ENCODE assay signal across 27 cellular contexts in the genomic region with DNA sequence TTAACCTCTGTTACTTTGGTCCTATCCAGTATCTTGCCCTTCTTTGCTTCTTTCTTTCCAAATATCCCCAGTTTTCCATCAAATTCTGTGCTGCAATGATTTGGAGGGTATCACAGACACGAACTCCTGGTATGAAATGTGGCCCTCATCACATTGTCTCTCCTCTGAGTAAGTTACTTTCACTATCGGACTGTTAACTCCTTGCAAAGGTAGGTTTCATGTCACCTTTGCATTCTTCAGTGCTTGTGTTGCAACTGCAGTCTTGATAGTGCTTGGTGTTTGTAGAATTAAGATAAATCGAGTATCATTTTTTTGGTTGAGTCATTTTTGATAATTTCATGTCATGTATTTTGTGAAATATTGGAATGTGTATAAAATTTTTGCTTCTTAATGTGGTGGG.
"Had no signal": no experiment of that assay in that cellular context is flagged by ENCODE, and none has a peak within 500 bp of the region (broad histone marks: within the 10 kb centered on the region; RNA-seq: fewer than 3 reads in every experiment).

No MANE protein-coding gene starts in this region.

- H3K4me1 Mint-ChIP-seq: activated naive CD4-positive, alpha-beta T cell treated with anti-CD3 and anti-CD28 coated beads, Interleukin-2, amount 10 ng/mL, durations not matched to agents 7 days and 5 days; brain; naive thymus-derived CD4-positive, alpha-beta T cell; stimulated activated effector memory CD8-positive, alpha-beta T cell treated with anti-CD3 and anti-CD28 coated beads, Interleukin-12 subunit alpha, Interleukin-12 subunit beta, amount 100 ng/mL, for 72 hours; WTC11 had no signal

- H3K4me3 ChIP-seq: ascending aorta, cardiac muscle cell, heart right ventricle, ovary, prostate gland, skin epidermis, thoracic aorta, upper lobe of left lung had no signal

- FAIRE-seq: endothelial cell of umbilical vein, islet of Langerhans had no signal

- ATAC-seq: activated CD8-positive, alpha-beta T cell treated with anti-CD3 and anti-CD28 coated beads for 36 hours; activated T-cell treated with anti-CD3 and anti-CD28 coated beads, Interleukin-2, amount 50 U/mL, for 72 hours; heart right ventricle; naive thymus-derived CD4-positive, alpha-beta T cell; sciatic nerve; stimulated activated effector memory CD8-positive, alpha-beta T cell treated with anti-CD3 and anti-CD28 coated beads, Interleukin-12 subunit alpha, Interleukin-12 subunit beta, amount 100 ng/mL, for 72 hours; WTC11 had no signal

- H3K27ac ChIP-seq: ascending aorta, cardiac muscle cell, heart right ventricle, ovary, prostate gland, skin epidermis, upper lobe of left lung had no signal

- H3K9me3 ChIP-seq: ascending aorta, heart right ventricle, ovary, prostate gland, thoracic aorta, upper lobe of left lung had no signal

- H3K36me3 Mint-ChIP-seq: activated naive CD4-positive, alpha-beta T cell treated with anti-CD3 and anti-CD28 coated beads, Interleukin-2, amount 10 ng/mL, durations not matched to agents 7 days and 5 days; activated naive CD8-positive, alpha-beta T cell treated with anti-CD3 and anti-CD28 coated beads, Interleukin-2, amount 10 ng/mL, durations not matched to agents 7 days and 5 days; brain; naive thymus-derived CD4-positive, alpha-beta T cell; stimulated activated effector memory CD8-positive, alpha-beta T cell treated with anti-CD3 and anti-CD28 coated beads, Interleukin-12 subunit alpha, Interleukin-12 subunit beta, amount 100 ng/mL, for 72 hours; WTC11 had no signal

- H3K27ac Mint-ChIP-seq: activated CD8-positive, alpha-beta T cell treated with anti-CD3 and anti-CD28 coated beads for 36 hours; activated naive CD4-positive, alpha-beta T cell treated with anti-CD3 and anti-CD28 coated beads, Interleukin-2, amount 10 ng/mL, durations not matched to agents 7 days and 5 days; activated naive CD8-positive, alpha-beta T cell treated with anti-CD3 and anti-CD28 coated beads, Interleukin-2, amount 10 ng/mL, durations not matched to agents 7 days and 5 days; activated T-cell treated with anti-CD3 and anti-CD28 coated beads, Interleukin-2, amount 50 U/mL, for 72 hours; brain; naive thymus-derived CD4-positive, alpha-beta T cell; stimulated activated effector memory CD8-positive, alpha-beta T cell treated with anti-CD3 and anti-CD28 coated beads, Interleukin-12 subunit alpha, Interleukin-12 subunit beta, amount 100 ng/mL, for 72 hours; stimulated activated naive CD8-positive, alpha-beta T cell treated with anti-CD3 and anti-CD28 coated beads, Interleukin-15, Interleukin-2, amounts not matched to agents 100 ng/mL and 50 ng/mL, for 24 hours; WTC11 had no signal

- H3K27me3 Mint-ChIP-seq: activated CD8-positive, alpha-beta T cell treated with anti-CD3 and anti-CD28 coated beads for 36 hours; activated naive CD4-positive, alpha-beta T cell treated with anti-CD3 and anti-CD28 coated beads, Interleukin-2, amount 10 ng/mL, durations not matched to agents 7 days and 5 days; activated naive CD8-positive, alpha-beta T cell treated with anti-CD3 and anti-CD28 coated beads, Interleukin-2, amount 10 ng/mL, durations not matched to agents 7 days and 5 days; brain; stimulated activated naive CD8-positive, alpha-beta T cell treated with anti-CD3 and anti-CD28 coated beads, Interleukin-15, Interleukin-2, amounts not matched to agents 100 ng/mL and 50 ng/mL, for 24 hours had no signal

- H3K4me3 Mint-ChIP-seq: activated CD8-positive, alpha-beta T cell treated with anti-CD3 and anti-CD28 coated beads for 36 hours; activated naive CD4-positive, alpha-beta T cell treated with anti-CD3 and anti-CD28 coated beads, Interleukin-2, amount 10 ng/mL, durations not matched to agents 7 days and 5 days; activated naive CD8-positive, alpha-beta T cell treated with anti-CD3 and anti-CD28 coated beads, Interleukin-2, amount 10 ng/mL, durations not matched to agents 7 days and 5 days; activated T-cell treated with anti-CD3 and anti-CD28 coated beads, Interleukin-2, amount 50 U/mL, for 72 hours; brain; naive thymus-derived CD4-positive, alpha-beta T cell; stimulated activated effector memory CD8-positive, alpha-beta T cell treated with anti-CD3 and anti-CD28 coated beads, Interleukin-12 subunit alpha, Interleukin-12 subunit beta, amount 100 ng/mL, for 72 hours; stimulated activated naive CD8-positive, alpha-beta T cell treated with anti-CD3 and anti-CD28 coated beads, Interleukin-15, Interleukin-2, amounts not matched to agents 100 ng/mL and 50 ng/mL, for 24 hours; WTC11 had no signal

- H3K27me3 ChIP-seq: ascending aorta, heart right ventricle, ovary, upper lobe of left lung had no signal

- H3K36me3 ChIP-seq: ascending aorta, cardiac muscle cell, heart right ventricle, ovary, prostate gland, thoracic aorta, upper lobe of left lung had no signal

- DNase-seq: activated CD4-positive, alpha-beta T cell treated with anti-CD3 and anti-CD28 coated beads, Interleukin-2, amount 50 U/mL, for 1 hour; activated CD8-positive, alpha-beta T cell treated with anti-CD3 and anti-CD28 coated beads for 36 hours; activated effector memory CD4-positive, alpha-beta T cell treated with anti-CD3 and anti-CD28 coated beads, Interleukin-2, amount 50 U/mL, for 16 hours; activated naive CD4-positive, alpha-beta T cell treated with anti-CD3 and anti-CD28 coated beads, Interleukin-2, amount 10 ng/mL, durations not matched to agents 7 days and 5 days; activated naive CD8-positive, alpha-beta T cell treated with anti-CD3 and anti-CD28 coated beads, Interleukin-2, amount 10 ng/mL, durations not matched to agents 7 days and 5 days; activated T-cell treated with anti-CD3 and anti-CD28 coated beads, Interleukin-2, amount 50 U/mL, for 72 hours; foreskin fibroblast; heart right ventricle; mammary epithelial cell; naive thymus-derived CD4-positive, alpha-beta T cell; ovary; retina; stimulated activated CD4-positive, alpha-beta T cell treated with anti-CD3 and anti-CD28 coated beads, Interleukin-4, amount 100 ng/mL, for 24 hours; T-helper 2 cell; upper lobe of left lung had no signal

- H3K9me3 Mint-ChIP-seq: activated naive CD4-positive, alpha-beta T cell treated with anti-CD3 and anti-CD28 coated beads, Interleukin-2, amount 10 ng/mL, durations not matched to agents 7 days and 5 days; activated naive CD8-positive, alpha-beta T cell treated with anti-CD3 and anti-CD28 coated beads, Interleukin-2, amount 10 ng/mL, durations not matched to agents 7 days and 5 days; brain; stimulated activated naive CD8-positive, alpha-beta T cell treated with anti-CD3 and anti-CD28 coated beads, Interleukin-15, Interleukin-2, amounts not matched to agents 100 ng/mL and 50 ng/mL, for 24 hours; WTC11 had no signal

- H3K4me1 ChIP-seq: heart right ventricle, prostate gland, upper lobe of left lung had no signal
